Comparison of ENCODE assay signal across 13 cellular contexts in the genomic region with DNA sequence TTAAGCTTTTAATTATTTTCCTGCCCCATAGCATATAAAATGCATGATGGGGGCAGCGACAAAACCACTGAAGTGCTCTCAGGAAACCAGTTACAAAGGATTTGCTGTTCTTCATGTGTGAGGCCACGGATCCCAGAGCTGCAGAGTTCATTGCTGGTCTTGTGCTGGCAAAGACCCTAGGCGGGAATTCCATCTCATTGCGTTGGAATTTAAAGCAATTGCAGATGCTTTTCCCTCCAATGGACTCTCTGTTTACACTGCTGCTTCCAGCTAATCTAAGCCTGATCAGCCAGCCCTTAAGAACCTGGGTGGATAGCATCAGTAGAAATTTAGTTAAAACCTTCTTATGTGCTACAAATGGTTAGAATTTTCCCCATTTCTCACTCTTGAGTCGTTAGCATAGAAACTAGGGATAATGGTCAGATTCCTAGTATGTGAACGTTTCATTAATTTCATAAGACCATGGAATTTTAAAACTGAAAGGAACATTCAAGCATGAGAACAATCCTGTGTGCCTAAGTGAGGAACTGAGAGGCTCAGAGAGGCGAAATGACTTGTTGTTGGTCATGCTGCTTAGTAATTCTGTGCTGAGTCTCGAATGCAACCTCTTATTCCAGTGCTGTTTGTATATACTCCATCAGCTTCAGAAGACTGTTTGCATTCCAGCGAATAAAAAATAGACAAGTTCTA. TPM values are rescaled to one million over a fixed set of nuclear protein-coding genes. Genes with fewer than 3 reads are reported as not detected.
DNase-seq lines count a peak whose midpoint lies in the region; ATAC-seq, FAIRE-seq and TF ChIP-seq lines count a peak whose summit lies in the region.
"Had no signal": no experiment of that assay in that cellular context is flagged by ENCODE, and none has a peak within 500 bp of the region (broad histone marks: within the 10 kb centered on the region; RNA-seq: fewer than 3 reads in every experiment).

No MANE protein-coding gene starts in this region.

- H3K9me3 Mint-ChIP-seq in activated CD8-positive, alpha-beta memory T cell treated with anti-CD3 and anti-CD28 coated beads, Interleukin-2, amount 10 ng/mL, durations not matched to agents 7 days and 5 days (ENCODE audit: low read depth) = no peaks in the 10 kb centered on the region

- FAIRE-seq in GM12892 (lab: Jason Lieb, UNC) = peak; percentile 17
- FAIRE-seq: GM19239, pancreas had no signal

- H3K9me3 ChIP-seq in gastrocnemius medialis = no peaks in the 10 kb centered on the region
- H3K9me3 ChIP-seq: heart right ventricle, pancreas had no signal

- H3K4me3 ChIP-seq in gastrocnemius medialis = no peak overlapping the region
- H3K4me3 ChIP-seq: heart right ventricle, pancreas had no signal

- H3K4me1 ChIP-seq in gastrocnemius medialis = peaks cover 0 to 7% of the 10 kb centered on the region in 2 donors
- H3K4me1 ChIP-seq: pancreas had no signal

- peaks cover 49% of the 10 kb centered on the region for H3K36me3 Mint-ChIP-seq in activated CD8-positive, alpha-beta memory T cell treated with anti-CD3 and anti-CD28 coated beads, Interleukin-2, amount 10 ng/mL, durations not matched to agents 7 days and 5 days

- TF ChIP-seq CTCF in GM10266 (IDR thresholded peaks at IDR 0.05; ENCODE audit: control insufficient read depth, insufficient read depth, low read depth, missing control alignments) (no peak), gastrocnemius medialis (IDR thresholded peaks at IDR 0.05 in 4 of 5, conservative IDR thresholded peaks at IDR 0.05 in 1 of 5) (no peak)

- peaks cover 5 to 78% of the 10 kb centered on the region in 2 donors for H3K36me3 ChIP-seq in gastrocnemius medialis

- no peak for DNase-seq in GM12892 (ENCODE audit: insufficient read length)
- DNase-seq in amniotic stem cell (lab: John Stamatoyannopoulos, UW) = peak; percentile 53
- peak; percentile 90 for DNase-seq in iris pigment epithelial cell (ENCODE audit: low read depth)
- DNase-seq in superior temporal gyrus (ENCODE audit: extremely low spot score) = peak; percentile 9
- no peak for DNase-seq in GM10266 (ENCODE audit: extremely low spot score)
- DNase-seq in midbrain (lab: John Stamatoyannopoulos, UW) = no peak
- DNase-seq in gastrocnemius medialis = no peak
- no peak for DNase-seq in activated CD8-positive, alpha-beta memory T cell treated with anti-CD3 and anti-CD28 coated beads, Interleukin-2, amount 10 ng/mL, durations not matched to agents 7 days and 5 days
- DNase-seq: activated CD4-positive, alpha-beta T cell treated with anti-CD3 and anti-CD28 coated beads, Interleukin-2, amount 50 U/mL, for 1 hour; heart right ventricle; NCI-H1930; pancreas had no signal

- CTCF ChIA-PET in activated CD8-positive, alpha-beta memory T cell treated with anti-CD3 and anti-CD28 coated beads, Interleukin-2, amount 10 ng/mL, durations not matched to agents 7 days and 5 days (lab: Charles Lee) = interaction anchor here (0.7 to 1.1 kb wide), 3 partner anchors 11 to 38 kb away, joined by 3 read pairs; no protein-coding TSS in a partner anchor

- no peak overlapping the region for H3K27ac Mint-ChIP-seq in activated CD8-positive, alpha-beta memory T cell treated with anti-CD3 and anti-CD28 coated beads, Interleukin-2, amount 10 ng/mL, durations not matched to agents 7 days and 5 days

- H3K27ac ChIP-seq in gastrocnemius medialis = peak overlapping the region in 1 of 4 donors; percentile 10
- H3K27ac ChIP-seq: heart right ventricle, pancreas had no signal

- ATAC-seq in gastrocnemius medialis = no peak
- no peak for ATAC-seq in activated CD8-positive, alpha-beta memory T cell treated with anti-CD3 and anti-CD28 coated beads, Interleukin-2, amount 10 ng/mL, durations not matched to agents 7 days and 5 days

- intact Hi-C loops in gastrocnemius medialis (cut with DNase I; ENCODE audit: low total_unique reads) = no loop called here

- no peak for TF ChIP-seq POLR2A in GM12892 (IDR thresholded peaks at IDR 0.05; ENCODE audit: low read depth, low read length)
- no peak for TF ChIP-seq POLR2A in gastrocnemius medialis (IDR thresholded peaks at IDR 0.05)

- in situ Hi-C loops in gastrocnemius medialis (cut with MboI; ENCODE audit: low sequenced_read_pairs in 4 of 4) = loop anchor here in 1 of 4 donors (25.0 kb wide), 1 partner anchor 102 kb away; no protein-coding TSS in a partner anchor

- peaks cover 14% of the 10 kb centered on the region for H3K4me1 Mint-ChIP-seq in activated CD8-positive, alpha-beta memory T cell treated with anti-CD3 and anti-CD28 coated beads, Interleukin-2, amount 10 ng/mL, durations not matched to agents 7 days and 5 days

- H3K4me3 Mint-ChIP-seq in activated CD8-positive, alpha-beta memory T cell treated with anti-CD3 and anti-CD28 coated beads, Interleukin-2, amount 10 ng/mL, durations not matched to agents 7 days and 5 days = no peak overlapping the region

- no peaks in the 10 kb centered on the region for H3K27me3 ChIP-seq in gastrocnemius medialis
- H3K27me3 ChIP-seq: heart right ventricle, pancreas had no signal

- no peaks in the 10 kb centered on the region for H3K27me3 Mint-ChIP-seq in activated CD8-positive, alpha-beta memory T cell treated with anti-CD3 and anti-CD28 coated beads, Interleukin-2, amount 10 ng/mL, durations not matched to agents 7 days and 5 days

RNA-seq across cellular contexts. Expression of a gene that starts 36.1 kb away (rescaled TPM):
- 142 TPM for polyA plus RNA-seq in GM12892 (2012; ENCODE audit: missing spikeins)
- 100 to 1,000 TPM; 249 to 283 (median 262) TPM for total RNA-seq in gastrocnemius medialis
- 100 to 1,000 TPM in 1 of 2 experiments, 10 to 100 TPM in 1; 98.3 to 109 TPM for total RNA-seq in activated CD8-positive, alpha-beta memory T cell treated with anti-CD3 and anti-CD28 coated beads, Interleukin-2, amount 10 ng/mL, durations not matched to agents 7 days and 5 days

Comparison
In these comparisons a context has a peak if more than half of its experiments do, and no peak if none do; other contexts are left out.
1. DNase-seq: peak in amniotic stem cell (single experiment), iris pigment epithelial cell (single experiment) and superior temporal gyrus (single experiment); none in GM12892 (single experiment), GM10266 (single experiment), midbrain (single experiment), gastrocnemius medialis (0 of 2) and activated CD8-positive, alpha-beta memory T cell treated with anti-CD3 and anti-CD28 coated beads, Interleukin-2, amount 10 ng/mL, durations not matched to agents 7 days and 5 days (single experiment).